In genomic region chr1:1539310-1540014, GRCh38 we compare ENCODE assay signal across 8 cellular contexts. TPM values are rescaled to one million over a fixed set of nuclear protein-coding genes. Genes with fewer than 3 reads are reported as not detected.
DNase-seq lines count a peak whose midpoint lies in the region; ATAC-seq and TF ChIP-seq lines count a peak whose summit lies in the region.

No MANE protein-coding gene starts in this region.

- peak overlapping the region; percentile 43 to 76 for H3K4me3 Mint-ChIP-seq in activated T-cell treated with anti-CD3 and anti-CD28 coated beads, Interleukin-2, amount 50 U/mL, for 72 hours
- peak overlapping the region; percentile 80 for H3K4me3 Mint-ChIP-seq in type B pancreatic cell

- peaks cover 34% of the 10 kb centered on the region for H3K36me3 ChIP-seq in lower lobe of right lung

- H3K27me3 ChIP-seq in lower lobe of right lung (ENCODE audit: low read depth): no peaks in the 10 kb centered on the region

- no peak for DNase-seq in activated T-cell treated with anti-CD3 and anti-CD28 coated beads, Interleukin-2, amount 50 U/mL, for 72 hours
- no peak for DNase-seq in activated T-cell treated with anti-CD3 and anti-CD28 coated beads, Interleukin-2, amount 50 U/mL, for 1 hour
- DNase-seq in lower lobe of right lung: no peak
- DNase-seq in type B pancreatic cell (ENCODE audit: extremely low spot score, unreplicated experiment): no peak
- DNase-seq in NCI-H526 treated with DMSO at 0.1 percent for 48 hours (lab: John Stamatoyannopoulos, UW): no peak

- H3K27me3 Mint-ChIP-seq in activated T-cell treated with anti-CD3 and anti-CD28 coated beads, Interleukin-2, amount 50 U/mL, for 72 hours (ENCODE audit: low read depth): no peaks in the 10 kb centered on the region
- H3K27me3 Mint-ChIP-seq in type B pancreatic cell: no peaks in the 10 kb centered on the region

- no peaks in the 10 kb centered on the region for H3K9me3 Mint-ChIP-seq in activated T-cell treated with anti-CD3 and anti-CD28 coated beads, Interleukin-2, amount 50 U/mL, for 72 hours
- no peaks in the 10 kb centered on the region for H3K9me3 Mint-ChIP-seq in type B pancreatic cell

- H3K4me1 Mint-ChIP-seq in activated T-cell treated with anti-CD3 and anti-CD28 coated beads, Interleukin-2, amount 50 U/mL, for 72 hours (ENCODE audit: low read depth): no peaks in the 10 kb centered on the region
- no peaks in the 10 kb centered on the region for H3K4me1 Mint-ChIP-seq in type B pancreatic cell (ENCODE audit: unreplicated experiment)

- intact Hi-C loops in lower lobe of right lung (cut with DNase I): no loop called here

- no peak for ATAC-seq in activated T-cell treated with anti-CD3 and anti-CD28 coated beads, Interleukin-2, amount 50 U/mL, for 72 hours (replicated peaks in 1 of 2)
- peak; percentile 0 to 1 for ATAC-seq in lower lobe of right lung
- no peak for ATAC-seq in HG02852 (IDR thresholded peaks at IDR 0.05; ENCODE audit: unreplicated experiment)
- ATAC-seq in HG03432 (IDR thresholded peaks at IDR 0.05; ENCODE audit: unreplicated experiment): no peak

- H3K9me3 ChIP-seq in lower lobe of right lung: no peaks in the 10 kb centered on the region

- H3K4me1 ChIP-seq in lower lobe of right lung: peaks cover 21% of the 10 kb centered on the region

- peak overlapping the region; percentile 55 for H3K4me3 ChIP-seq in lower lobe of right lung

- no peak for TF ChIP-seq CTCF in lower lobe of right lung (IDR thresholded peaks at IDR 0.05)
- no peak for TF ChIP-seq CTCF in type B pancreatic cell (conservative IDR thresholded peaks at IDR 0.05)

- no peak overlapping the region for H3K27ac Mint-ChIP-seq in activated T-cell treated with anti-CD3 and anti-CD28 coated beads, Interleukin-2, amount 50 U/mL, for 72 hours
- H3K27ac Mint-ChIP-seq in type B pancreatic cell: no peak overlapping the region

- H3K36me3 Mint-ChIP-seq in activated T-cell treated with anti-CD3 and anti-CD28 coated beads, Interleukin-2, amount 50 U/mL, for 72 hours (ENCODE audit: insufficient read depth in 2 of 2): peaks cover 0 to 2% of the 10 kb centered on the region in 2 donors
- no peaks in the 10 kb centered on the region for H3K36me3 Mint-ChIP-seq in type B pancreatic cell

- H3K27ac ChIP-seq in cingulate gyrus (ENCODE audit: low read depth, low read length): peak overlapping the region; percentile 20
- no peak overlapping the region for H3K27ac ChIP-seq in lower lobe of right lung

RNA-seq across cellular contexts. Expression of gene TMEM240, which starts 1.0 kb away (rescaled TPM):
- total RNA-seq in activated T-cell treated with anti-CD3 and anti-CD28 coated beads, Interleukin-2, amount 50 U/mL, for 72 hours: 1 to 10 TPM; 1.0 to 1.3 TPM
- 3.9 TPM for total RNA-seq in lower lobe of right lung
- 3.1 and 10.3 TPM in 2 replicates for total RNA-seq in type B pancreatic cell (ENCODE audit: low replicate concordance)

RNA-seq across cellular contexts. Expression of gene ATAD3A, which starts 27.5 kb away (rescaled TPM):
- total RNA-seq in activated T-cell treated with anti-CD3 and anti-CD28 coated beads, Interleukin-2, amount 50 U/mL, for 72 hours: 10 to 100 TPM; 24.9 to 34.2 TPM
- total RNA-seq in lower lobe of right lung (14.1 TPM), type B pancreatic cell (ENCODE audit: low replicate concordance) (37.8 and 39.8 TPM in 2 replicates)

RNA-seq across cellular contexts. Expression of gene SSU72, which starts 35.2 kb away (rescaled TPM):
- total RNA-seq in activated T-cell treated with anti-CD3 and anti-CD28 coated beads, Interleukin-2, amount 50 U/mL, for 72 hours: 100 to 1,000 TPM; 138 to 167 TPM
- total RNA-seq in lower lobe of right lung (123 TPM), type B pancreatic cell (ENCODE audit: low replicate concordance) (117 and 126 TPM in 2 replicates)

Comparison
In these comparisons a context has a peak if more than half of its experiments do, and no peak if none do; other contexts are left out.
1. ATAC-seq: peak in lower lobe of right lung (2 of 2); none in activated T-cell treated with anti-CD3 and anti-CD28 coated beads, Interleukin-2, amount 50 U/mL, for 72 hours (0 of 2), HG02852 (single experiment) and HG03432 (single experiment).